In genomic region chr7:132345030-132345429, GRCh38 we compare ENCODE assay signal across 11 cellular contexts.
"Had no signal": no experiment of that assay in that cellular context is flagged by ENCODE, and none has a peak within 500 bp of the region (broad histone marks: within the 10 kb centered on the region; RNA-seq: fewer than 3 reads in every experiment).

No MANE protein-coding gene starts in this region.

- H2AFZ ChIP-seq: GM23248, GM23338 had no signal

- H3K9ac ChIP-seq: GM23248 had no signal

- H3K36me3 ChIP-seq: HAP-1 had no signal

- H3K4me1 ChIP-seq: HAP-1 had no signal

- ATAC-seq: GM23338, HCT116 had no signal

- DNase-seq: GM23248, GOT3, H7, H9, HCEC 1CT, HFFc6 had no signal

- H3K27ac ChIP-seq: GM23248 had no signal

- H3K4me3 ChIP-seq: GM23248, GM23338, HAP-1 had no signal

- FAIRE-seq: H1, H54 had no signal

- H3K4me2 ChIP-seq: GM23338 had no signal

- H3K9me3 ChIP-seq: HAP-1 had no signal
